8 cellular contexts compared by ENCODE assay signal in the genomic region with DNA sequence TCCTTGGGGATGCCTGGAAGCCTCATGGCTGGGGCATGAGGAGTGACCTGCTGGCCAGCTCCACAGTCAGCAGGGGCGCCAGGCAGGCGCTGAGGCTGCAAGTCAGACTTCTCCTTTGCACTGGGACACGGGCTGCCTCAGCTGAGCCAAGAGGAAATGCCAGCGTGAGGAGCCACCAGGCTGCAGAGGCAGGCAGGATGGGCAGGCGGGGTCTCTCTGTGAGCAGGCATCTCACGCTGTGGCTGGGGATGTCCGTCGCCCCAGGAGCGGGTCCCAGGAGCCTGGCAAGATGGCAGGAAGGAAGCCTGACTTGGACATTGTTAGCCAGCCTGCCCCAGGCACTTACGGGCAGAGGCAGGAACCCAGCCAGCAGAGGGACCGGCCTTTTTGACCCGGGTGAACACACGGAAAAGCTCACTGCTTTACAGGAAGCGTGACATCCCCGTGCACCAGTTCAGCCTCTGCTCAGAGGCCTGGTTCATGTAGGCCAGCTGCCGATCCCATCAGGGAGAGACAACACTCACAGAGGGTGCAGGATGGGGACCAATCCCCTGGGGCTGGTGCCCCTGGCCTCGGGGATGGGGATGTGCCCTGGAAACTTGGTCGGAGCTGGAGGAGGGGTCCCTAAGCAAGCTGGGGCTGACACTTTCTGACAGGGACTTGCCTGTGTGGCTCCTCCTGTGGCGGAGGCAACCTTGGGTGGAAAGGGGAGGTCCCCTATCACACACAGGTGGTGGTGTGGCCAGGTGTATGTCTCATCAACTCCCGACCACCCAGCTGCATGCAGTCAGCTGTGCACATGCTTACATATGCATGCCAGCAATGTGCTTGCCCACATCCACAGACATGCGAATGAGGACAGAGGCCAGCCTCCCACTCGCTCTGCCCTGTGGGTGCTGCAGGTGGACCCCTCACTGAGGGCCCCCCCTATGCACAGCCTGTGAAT. TPM values are rescaled to one million over a fixed set of nuclear protein-coding genes. Genes with fewer than 3 reads are reported as not detected.
DNase-seq lines count a peak whose midpoint lies in the region; ATAC-seq, FAIRE-seq and TF ChIP-seq lines count a peak whose summit lies in the region.

No MANE protein-coding gene starts in this region.

- 16 to 29% methylated on average over 5 to 17 of the region's 22 CpGs for WGBS in upper lobe of left lung, 2 donors

- H3K36me3 Mint-ChIP-seq in activated T-cell treated with anti-CD3 and anti-CD28 coated beads, Interleukin-2, amount 50 U/mL, for 72 hours (ENCODE audit: insufficient read depth in 2 of 2) = peaks cover 0 to 6% of the 10 kb centered on the region in 2 donors
- H3K36me3 Mint-ChIP-seq in astrocyte (ENCODE audit: low read depth, unreplicated experiment) = no peaks in the 10 kb centered on the region

- intact Hi-C loops in kidney (cut with DNase I) = no loop called here

- no peak overlapping the region for H2AFZ ChIP-seq in astrocyte (ENCODE audit: low read depth, low read length)

- H3K9ac ChIP-seq in astrocyte (ENCODE audit: low read length) = no peak overlapping the region
- no peak overlapping the region for H3K9ac ChIP-seq in kidney (ENCODE audit: low read length in 2 of 2)

- H3K4me3 ChIP-seq in astrocyte (ENCODE audit: insufficient read depth, low read depth, low read length) = no peak overlapping the region
- no peak overlapping the region for H3K4me3 ChIP-seq in kidney (ENCODE audit: low read length in 2 of 2)
- H3K4me3 ChIP-seq in upper lobe of left lung = peak overlapping the region in 1 of 4 donors; percentile 5

- H3K9me3 ChIP-seq in astrocyte (ENCODE audit: insufficient read depth, low read depth, low read length) (no peaks in the 10 kb centered on the region), kidney (ENCODE audit: control insufficient read depth in 1 of 2, low read length in 2 of 2) (no peaks in the 10 kb centered on the region), upper lobe of left lung (no peaks in the 10 kb centered on the region)

- peaks cover 30% of the 10 kb centered on the region for H3K4me1 Mint-ChIP-seq in activated T-cell treated with anti-CD3 and anti-CD28 coated beads, Interleukin-2, amount 50 U/mL, for 72 hours (ENCODE audit: low read depth)
- H3K4me1 Mint-ChIP-seq in astrocyte (ENCODE audit: low read depth, unreplicated experiment) = peaks cover 14% of the 10 kb centered on the region

- H3K27ac ChIP-seq in astrocyte (ENCODE audit: low read depth, low read length) (no peak overlapping the region), kidney (ENCODE audit: low read depth in 2 of 2, low read length in 2 of 2) (no peak overlapping the region), upper lobe of left lung (peak overlapping the region; percentile 62 to 91 (median 70))

- peak overlapping the region; percentile 53 for H3K4me2 ChIP-seq in astrocyte (ENCODE audit: low read length)

- peaks cover 7% of the 10 kb centered on the region for H3K79me2 ChIP-seq in astrocyte (ENCODE audit: insufficient read depth, low read length)

- H3K36me3 ChIP-seq in astrocyte (ENCODE audit: insufficient read depth, low read length) (peaks cover 1% of the 10 kb centered on the region), kidney (ENCODE audit: control insufficient read depth in 1 of 2, insufficient read depth in 2 of 2, low read length in 2 of 2) (no peaks in the 10 kb centered on the region), upper lobe of left lung (no peaks in the 10 kb centered on the region)

- DNase-seq in activated T-cell treated with anti-CD3 and anti-CD28 coated beads, Interleukin-2, amount 50 U/mL, for 72 hours = no peak
- DNase-seq in activated T-cell treated with anti-CD3 and anti-CD28 coated beads, Interleukin-2, amount 50 U/mL, for 1 hour = no peak
- DNase-seq in astrocyte (ENCODE audit: low read depth) (peak; percentile 31), kidney (peak; percentile 88), upper lobe of left lung (peak; percentile 72 to 84), OCI-M1 (lab: John Stamatoyannopoulos, UW) (no peak), NCI-H1694 (lab: John Stamatoyannopoulos, UW) (no peak)

- H3K4me3 Mint-ChIP-seq in activated T-cell treated with anti-CD3 and anti-CD28 coated beads, Interleukin-2, amount 50 U/mL, for 72 hours = peak overlapping the region; percentile 39 to 53
- H3K4me3 Mint-ChIP-seq in astrocyte (ENCODE audit: unreplicated experiment) = no peak overlapping the region

- peak; percentile 36 to 37 for ATAC-seq in activated T-cell treated with anti-CD3 and anti-CD28 coated beads, Interleukin-2, amount 50 U/mL, for 72 hours (replicated peaks in 1 of 2)
- ATAC-seq in upper lobe of left lung (ENCODE audit: low FRiP score in 2 of 2) = peak; percentile 71 to 75
- ATAC-seq in GM18498 (IDR thresholded peaks at IDR 0.05; ENCODE audit: unreplicated experiment) = no peak

- peaks cover 15% of the 10 kb centered on the region for H3K4me1 ChIP-seq in astrocyte (ENCODE audit: insufficient read depth, low read length)
- H3K4me1 ChIP-seq in kidney (ENCODE audit: control insufficient read depth in 1 of 2, insufficient read depth in 1 of 2, low read depth in 1 of 2, low read length in 2 of 2) = peaks cover 7 to 9% of the 10 kb centered on the region in 2 donors
- peaks cover 26 to 42% (median 40%) of the 10 kb centered on the region in 4 donors for H3K4me1 ChIP-seq in upper lobe of left lung

- peak in 1 of 4 donors; percentile 44 for TF ChIP-seq EP300 in upper lobe of left lung (IDR thresholded peaks at IDR 0.05)

- no peaks in the 10 kb centered on the region for H3K27me3 Mint-ChIP-seq in activated T-cell treated with anti-CD3 and anti-CD28 coated beads, Interleukin-2, amount 50 U/mL, for 72 hours (ENCODE audit: low read depth)
- no peaks in the 10 kb centered on the region for H3K27me3 Mint-ChIP-seq in astrocyte (ENCODE audit: low read depth, unreplicated experiment)

- peaks cover 77% of the 10 kb centered on the region for H4K20me1 ChIP-seq in astrocyte (ENCODE audit: insufficient read depth, low read length)

- H3K27me3 ChIP-seq in astrocyte (ENCODE audit: insufficient read depth, low read length) (no peaks in the 10 kb centered on the region), upper lobe of left lung (no peaks in the 10 kb centered on the region)

- H3K27ac Mint-ChIP-seq in activated T-cell treated with anti-CD3 and anti-CD28 coated beads, Interleukin-2, amount 50 U/mL, for 72 hours = no peak overlapping the region
- H3K27ac Mint-ChIP-seq in astrocyte (ENCODE audit: unreplicated experiment) = peak overlapping the region; percentile 62

- no peaks in the 10 kb centered on the region for H3K9me3 Mint-ChIP-seq in activated T-cell treated with anti-CD3 and anti-CD28 coated beads, Interleukin-2, amount 50 U/mL, for 72 hours
- H3K9me3 Mint-ChIP-seq in astrocyte (ENCODE audit: unreplicated experiment) = no peaks in the 10 kb centered on the region

- peak in 1 of 4 donors; percentile 24 for TF ChIP-seq POLR2A in upper lobe of left lung (IDR thresholded peaks at IDR 0.05)

- TF ChIP-seq CTCF in astrocyte (IDR thresholded peaks at IDR 0.05; ENCODE audit: insufficient read depth, low read depth, low read length) (no peak), kidney (IDR thresholded peaks at IDR 0.05; ENCODE audit: borderline replicate concordance, extremely low read depth, insufficient read depth) (no peak), upper lobe of left lung (IDR thresholded peaks at IDR 0.05) (peak in 1 of 6 experiments; percentile 30)

- no peak for FAIRE-seq in astrocyte (lab: Jason Lieb, UNC)
- FAIRE-seq in kidney (lab: Jason Lieb, UNC) = no peak

RNA-seq across cellular contexts. Expression of gene GNB1L, which starts 10.0 kb away (rescaled TPM):
- 10 to 100 TPM; 13.9 to 20.5 TPM for total RNA-seq in activated T-cell treated with anti-CD3 and anti-CD28 coated beads, Interleukin-2, amount 50 U/mL, for 72 hours
- 10.4 and 14.3 TPM in 2 replicates for total RNA-seq in astrocyte
- total RNA-seq in kidney = 4.4 TPM
- polyA plus RNA-seq in kidney (ENCODE audit: insufficient read depth, low read depth, low replicate concordance) = 4.0 TPM
- 10 to 100 TPM in 1 of 6 donors, 1 to 10 TPM in 4, under 1 TPM in 1; 0.78 to 11.1 (median 6.8) TPM for total RNA-seq in upper lobe of left lung

RNA-seq across cellular contexts. Expression of gene RTL10, which starts 10.0 kb away (rescaled TPM):
- total RNA-seq in activated T-cell treated with anti-CD3 and anti-CD28 coated beads, Interleukin-2, amount 50 U/mL, for 72 hours = 10 to 100 TPM; 15.0 to 16.3 TPM
- 33.6 and 43.0 TPM in 2 replicates for total RNA-seq in astrocyte
- 16.7 TPM for total RNA-seq in kidney
- polyA plus RNA-seq in kidney (ENCODE audit: insufficient read depth, low read depth, low replicate concordance) = 8.8 TPM
- 10 to 100 TPM; 16.4 to 27.4 (median 24.1) TPM for total RNA-seq in upper lobe of left lung

Comparison
In these comparisons a context has a peak if more than half of its experiments do, and no peak if none do; other contexts are left out.
1. DNase-seq: peak in astrocyte (single experiment), kidney (single experiment) and upper lobe of left lung (2 of 2); none in activated T-cell treated with anti-CD3 and anti-CD28 coated beads, Interleukin-2, amount 50 U/mL, for 72 hours (0 of 2), activated T-cell treated with anti-CD3 and anti-CD28 coated beads, Interleukin-2, amount 50 U/mL, for 1 hour (single experiment), OCI-M1 (single experiment) and NCI-H1694 (single experiment).
2. H3K27ac ChIP-seq: peak in upper lobe of left lung (4 of 4); none in astrocyte (single experiment) and kidney (0 of 2).